ENCODE assay signal across 9 cellular contexts in the genomic region with DNA sequence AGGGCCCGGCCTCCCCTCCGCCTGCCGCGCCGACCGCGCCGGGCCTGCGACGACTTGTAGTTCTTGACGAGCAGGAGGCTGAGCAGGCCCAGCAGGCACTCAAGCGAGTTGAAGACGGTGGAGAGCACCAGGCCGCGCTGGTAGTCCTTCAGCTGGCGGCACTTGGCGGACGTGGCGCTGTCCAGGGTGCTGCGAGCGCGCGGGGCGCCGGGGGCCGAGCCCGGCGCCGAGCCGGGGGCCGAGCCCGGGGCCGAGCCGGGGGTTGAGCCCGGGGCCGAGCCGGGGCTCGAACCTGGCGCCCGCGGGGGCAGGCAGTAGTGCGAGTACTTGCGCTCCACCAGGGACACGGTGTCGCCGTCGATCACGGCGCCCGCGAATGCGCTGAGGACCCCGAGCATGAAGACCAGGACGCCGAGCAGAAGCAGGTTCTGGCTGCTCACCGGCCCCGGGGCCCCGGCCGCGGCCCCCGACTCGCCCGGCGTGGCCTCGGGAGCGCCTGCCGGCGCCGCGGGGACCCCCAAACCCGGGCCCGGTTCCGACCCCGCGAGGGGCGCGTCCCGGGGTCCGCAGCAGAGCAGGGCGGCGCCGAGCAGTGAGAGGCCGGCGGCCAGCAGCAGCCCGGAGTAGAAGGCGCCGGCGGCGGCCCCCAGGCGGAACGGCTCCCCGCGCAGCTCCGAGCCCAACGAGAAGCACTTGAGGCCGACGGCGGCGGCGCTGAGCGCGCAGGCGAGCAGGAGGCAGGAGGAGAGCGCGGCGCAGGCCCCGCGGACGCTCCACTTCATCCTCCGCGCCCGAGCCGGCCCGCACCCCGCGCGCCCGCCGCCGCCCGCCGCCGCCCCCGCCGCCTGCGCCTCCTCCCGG. TPM values are rescaled to one million over a fixed set of nuclear protein-coding genes. Genes with fewer than 3 reads are reported as not detected.
A peak's percentile ranks its signal among the peaks of the same experiment; 100 is the strongest.
DNase-seq lines count a peak whose midpoint lies in the region; ATAC-seq and TF ChIP-seq lines count a peak whose summit lies in the region.
"Had no signal": no experiment of that assay in that cellular context is flagged by ENCODE, and none has a peak within 500 bp of the region (broad histone marks: within the 10 kb centered on the region; RNA-seq: fewer than 3 reads in every experiment).

No MANE protein-coding gene starts in this region.

- peaks cover 85% of the 10 kb centered on the region for H3K27me3 Mint-ChIP-seq in activated naive CD4-positive, alpha-beta T cell treated with anti-CD3 and anti-CD28 coated beads, Interleukin-2, amount 10 ng/mL, durations not matched to agents 7 days and 5 days
- H3K27me3 Mint-ChIP-seq in activated T-helper 17 cell treated with anti-CD3 and anti-CD28 coated beads, Interleukin-2, amount 50 U/mL, for 72 hours = peaks cover 53% of the 10 kb centered on the region
- H3K27me3 Mint-ChIP-seq in MCF 10A (ENCODE audit: insufficient read depth, unreplicated experiment) = peaks cover 64% of the 10 kb centered on the region

- BruUV-seq in MCF 10A (replicated peaks; lab: Mats Ljungman, UMichigan) = no TSS peak

- H3K4me3 ChIP-seq in body of pancreas (no peak overlapping the region), thyroid gland (replicated peaks in 1 of 3) (no peak overlapping the region)

- H3K27me3 ChIP-seq in body of pancreas (peaks cover 0 to 15% of the 10 kb centered on the region in 2 donors), thyroid gland (peaks cover 16% of the 10 kb centered on the region)

- no peaks in the 10 kb centered on the region for H3K36me3 ChIP-seq in body of pancreas (replicated peaks in 1 of 2; ENCODE audit: insufficient read depth in 1 of 2, low read depth in 2 of 2)
- H3K36me3 ChIP-seq in thyroid gland = no peaks in the 10 kb centered on the region
- H3K36me3 ChIP-seq: Peyer's patch had no signal

- CTCF ChIA-PET in activated naive CD4-positive, alpha-beta T cell treated with anti-CD3 and anti-CD28 coated beads, Interleukin-2, amount 10 ng/mL, durations not matched to agents 7 days and 5 days (lab: Charles Lee) = no interaction called here
- CTCF ChIA-PET in MCF 10A (lab: Yijun Ruan, JAX) = no interaction called here

- POLR2A ChIA-PET in MCF 10A (lab: Yijun Ruan, JAX) = no interaction called here

- peaks cover 3% of the 10 kb centered on the region for H3K36me3 Mint-ChIP-seq in activated naive CD4-positive, alpha-beta T cell treated with anti-CD3 and anti-CD28 coated beads, Interleukin-2, amount 10 ng/mL, durations not matched to agents 7 days and 5 days
- peaks cover 6% of the 10 kb centered on the region for H3K36me3 Mint-ChIP-seq in activated T-helper 17 cell treated with anti-CD3 and anti-CD28 coated beads, Interleukin-2, amount 50 U/mL, for 72 hours (ENCODE audit: low read depth)
- H3K36me3 Mint-ChIP-seq in MCF 10A (ENCODE audit: insufficient read depth, unreplicated experiment) = no peaks in the 10 kb centered on the region

- H3K4me3 Mint-ChIP-seq in activated naive CD4-positive, alpha-beta T cell treated with anti-CD3 and anti-CD28 coated beads, Interleukin-2, amount 10 ng/mL, durations not matched to agents 7 days and 5 days = no peak overlapping the region
- no peak overlapping the region for H3K4me3 Mint-ChIP-seq in activated T-helper 17 cell treated with anti-CD3 and anti-CD28 coated beads, Interleukin-2, amount 50 U/mL, for 72 hours
- no peak overlapping the region for H3K4me3 Mint-ChIP-seq in MCF 10A (ENCODE audit: unreplicated experiment)

- TF ChIP-seq CTCF in body of pancreas (IDR thresholded peaks at IDR 0.05) (no peak), thyroid gland (IDR thresholded peaks at IDR 0.05) (no peak), MCF 10A (IDR thresholded peaks at IDR 0.05; ENCODE audit: unreplicated experiment) (no peak)

- peaks cover 8% of the 10 kb centered on the region for H3K4me1 Mint-ChIP-seq in activated naive CD4-positive, alpha-beta T cell treated with anti-CD3 and anti-CD28 coated beads, Interleukin-2, amount 10 ng/mL, durations not matched to agents 7 days and 5 days
- no peaks in the 10 kb centered on the region for H3K4me1 Mint-ChIP-seq in activated T-helper 17 cell treated with anti-CD3 and anti-CD28 coated beads, Interleukin-2, amount 50 U/mL, for 72 hours
- peaks cover 7% of the 10 kb centered on the region for H3K4me1 Mint-ChIP-seq in MCF 10A (ENCODE audit: insufficient read depth, unreplicated experiment)

- TF ChIP-seq POLR2A in body of pancreas (IDR thresholded peaks at IDR 0.05) = no peak
- no peak for TF ChIP-seq POLR2A in thyroid gland (IDR thresholded peaks at IDR 0.05)

- WGBS in body of pancreas, 2 donors = 2% methylated on average over 115 of the region's 127 CpGs; no CpG with 5 or more reads in 1 of the 2 donors
- WGBS in thyroid gland, 2 donors = 0% methylated on average over 5 of the region's 127 CpGs; no CpG with 5 or more reads in 1 of the 2 donors

- H3K27ac ChIP-seq in body of pancreas (no peak overlapping the region), thyroid gland (no peak overlapping the region)
- H3K27ac ChIP-seq: Peyer's patch had no signal

- peak; percentile 22 for DNase-seq in activated naive CD4-positive, alpha-beta T cell treated with anti-CD3 and anti-CD28 coated beads, Interleukin-2, amount 10 ng/mL, durations not matched to agents 7 days and 5 days
- DNase-seq in activated naive CD4-positive, alpha-beta T cell treated with anti-CD3 and anti-CD28 coated beads, Interleukin-2, amount 50 U/mL, for 16 hours = no peak
- DNase-seq in body of pancreas (peak; percentile 18 to 44 (median 32)), iPS-NIHi11 (ENCODE audit: low spot score) (peak; percentile 93), thyroid gland (peak; percentile 79 to 81), MCF 10A (ENCODE audit: unreplicated experiment) (no peak), SHP77 (lab: John Stamatoyannopoulos, UW) (no peak)

- H3K4me1 ChIP-seq in body of pancreas (peaks cover 6% of the 10 kb centered on the region), thyroid gland (peaks cover 0 to 9% of the 10 kb centered on the region in 2 donors)

- H3K9me3 Mint-ChIP-seq in activated naive CD4-positive, alpha-beta T cell treated with anti-CD3 and anti-CD28 coated beads, Interleukin-2, amount 10 ng/mL, durations not matched to agents 7 days and 5 days = peaks cover 10% of the 10 kb centered on the region
- no peaks in the 10 kb centered on the region for H3K9me3 Mint-ChIP-seq in activated T-helper 17 cell treated with anti-CD3 and anti-CD28 coated beads, Interleukin-2, amount 50 U/mL, for 72 hours
- no peaks in the 10 kb centered on the region for H3K9me3 Mint-ChIP-seq in MCF 10A (ENCODE audit: unreplicated experiment)

- H3K9me3 ChIP-seq in body of pancreas (no peaks in the 10 kb centered on the region), thyroid gland (no peaks in the 10 kb centered on the region)

- intact Hi-C loops in body of pancreas (cut with DNase I) = no loop called here
- intact Hi-C loops in thyroid gland (cut with DNase I) = no loop called here
- intact Hi-C loops in MCF 10A (cut with micrococcal nuclease) = no loop called here

- H3K27ac Mint-ChIP-seq in activated naive CD4-positive, alpha-beta T cell treated with anti-CD3 and anti-CD28 coated beads, Interleukin-2, amount 10 ng/mL, durations not matched to agents 7 days and 5 days = no peak overlapping the region
- H3K27ac Mint-ChIP-seq in activated T-helper 17 cell treated with anti-CD3 and anti-CD28 coated beads, Interleukin-2, amount 50 U/mL, for 72 hours = no peak overlapping the region
- H3K27ac Mint-ChIP-seq in MCF 10A (ENCODE audit: low read depth, unreplicated experiment) = no peak overlapping the region

- ATAC-seq in body of pancreas = peak; percentile 40
- no peak for ATAC-seq in activated T-helper 17 cell treated with anti-CD3 and anti-CD28 coated beads, Interleukin-2, amount 50 U/mL, for 72 hours (replicated peaks)

RNA-seq across cellular contexts. Expression of gene TMEM271, which starts 0.6 kb away (rescaled TPM):
- total RNA-seq in body of pancreas = not detected
- total RNA-seq in thyroid gland = not detected
- total RNA-seq in activated T-helper 17 cell treated with anti-CD3 and anti-CD28 coated beads, Interleukin-2, amount 50 U/mL, for 72 hours = not detected
- total RNA-seq in MCF 10A (2022) = not detected in 2 replicates
- total RNA-seq: Peyer's patch had no signal

RNA-seq across cellular contexts. Expression of gene PDE6B, which starts 49.9 kb away (rescaled TPM):
- total RNA-seq in body of pancreas (under 1 TPM in 1 of 2 donors, not detected in 1; 0.26 TPM), thyroid gland (10 to 100 TPM in 2 of 4 donors, 1 to 10 TPM in 2; 6.4 to 26.4 (median 14.4) TPM), MCF 10A (2022) (not detected in 2 replicates)
- total RNA-seq in activated T-helper 17 cell treated with anti-CD3 and anti-CD28 coated beads, Interleukin-2, amount 50 U/mL, for 72 hours = 10 to 100 TPM in 1 of 2 donors, 1 to 10 TPM in 1; 5.8 to 10.8 TPM

Comparison
In these comparisons a context has a peak if more than half of its experiments do, and no peak if none do; other contexts are left out.
1. DNase-seq: peak in activated naive CD4-positive, alpha-beta T cell treated with anti-CD3 and anti-CD28 coated beads, Interleukin-2, amount 10 ng/mL, durations not matched to agents 7 days and 5 days (single experiment), body of pancreas (4 of 4), iPS-NIHi11 (single experiment) and thyroid gland (2 of 2); none in activated naive CD4-positive, alpha-beta T cell treated with anti-CD3 and anti-CD28 coated beads, Interleukin-2, amount 50 U/mL, for 16 hours (single experiment), MCF 10A (single experiment) and SHP77 (0 of 2).